Comparison of ENCODE assay signal across 8 cellular contexts in genomic region chr10:132337019-132337418, GRCh38. TPM values are rescaled to one million over a fixed set of nuclear protein-coding genes. Genes with fewer than 3 reads are reported as not detected.
DNase-seq lines count a peak whose midpoint lies in the region; ATAC-seq, FAIRE-seq and TF ChIP-seq lines count a peak whose summit lies in the region.

No MANE protein-coding gene starts in this region.

- peak overlapping the region in 1 of 3 donors; percentile 24 for H3K9ac ChIP-seq in skeletal muscle tissue (ENCODE audit: low read depth in 1 of 3, low read length in 3 of 3)

- H3K27ac ChIP-seq in skeletal muscle tissue (ENCODE audit: low read depth, low read length) = no peak overlapping the region

- H3K36me3 ChIP-seq in skeletal muscle tissue (ENCODE audit: control insufficient read depth in 3 of 3, insufficient read depth in 3 of 3, low read length in 3 of 3) = peaks cover 2 to 10% (median 5%) of the 10 kb centered on the region in 3 donors
- no peaks in the 10 kb centered on the region for H3K36me3 ChIP-seq in BE2C

- peak; percentile 23 for TF ChIP-seq POLR2A in GM19099 (IDR thresholded peaks at IDR 0.05; ENCODE audit: extremely low read depth, insufficient read length, low read depth)

- H3K9me3 ChIP-seq in T-helper 17 cell (ENCODE audit: control insufficient read depth, low read length, poor library complexity, severe bottlenecking) (no peaks in the 10 kb centered on the region), skeletal muscle tissue (ENCODE audit: control insufficient read depth in 3 of 3, low read length in 3 of 3) (no peaks in the 10 kb centered on the region), BE2C (no peaks in the 10 kb centered on the region)

- peak overlapping the region; percentile 92 for H3K4me3 Mint-ChIP-seq in T-helper 17 cell

- H3K27ac Mint-ChIP-seq in T-helper 17 cell = peak overlapping the region; percentile 77

- no peaks in the 10 kb centered on the region for H3K27me3 Mint-ChIP-seq in T-helper 17 cell

- H3K4me1 ChIP-seq in skeletal muscle tissue (ENCODE audit: control insufficient read depth in 3 of 3, insufficient read depth in 3 of 3, low read length in 3 of 3) (peaks cover 9 to 15% (median 9%) of the 10 kb centered on the region in 3 donors), BE2C (no peaks in the 10 kb centered on the region)

- H3K4me1 Mint-ChIP-seq in T-helper 17 cell = peaks cover 20% of the 10 kb centered on the region

- H3K4me3 ChIP-seq in skeletal muscle tissue (ENCODE audit: low read length in 3 of 3) = peak overlapping the region; percentile 15 to 65 (median 46)
- H3K4me3 ChIP-seq in BE2C (ENCODE audit: low read depth, low read length) = no peak overlapping the region

- ATAC-seq in T-helper 17 cell (no peak), GM21515 (IDR thresholded peaks at IDR 0.05; ENCODE audit: unreplicated experiment) (no peak), HG02970 (IDR thresholded peaks at IDR 0.05; ENCODE audit: low FRiP score, unreplicated experiment) (no peak)

- no peaks in the 10 kb centered on the region for H3K27me3 ChIP-seq in skeletal muscle tissue (ENCODE audit: control insufficient read depth in 3 of 3, insufficient read depth in 3 of 3, low read length in 3 of 3)
- H3K27me3 ChIP-seq in BE2C = no peaks in the 10 kb centered on the region

- peaks cover 2% of the 10 kb centered on the region for H3K36me3 Mint-ChIP-seq in T-helper 17 cell (ENCODE audit: low read depth)

- FAIRE-seq in D721Med (lab: Jason Lieb, UNC) = no peak

- DNase-seq in T-helper 17 cell = no peak
- peak; percentile 35 for DNase-seq in fibroblast of peridontal ligament (ENCODE audit: extremely low read depth)
- no peak for DNase-seq in D721Med (ENCODE audit: insufficient read length, low spot score)
- no peak for DNase-seq in BE2C

- TF ChIP-seq CTCF in D721Med (IDR thresholded peaks at IDR 0.05; ENCODE audit: insufficient read depth, missing control alignments) (no peak), BE2C (IDR thresholded peaks at IDR 0.05; ENCODE audit: low read depth, low read length) (no peak)

RNA-seq across cellular contexts. Expression of gene LRRC27, which starts 5.0 kb away (rescaled TPM):
- total RNA-seq in T-helper 17 cell (1 to 10 TPM; 3.5 to 7.6 TPM), skeletal muscle tissue (2.6 TPM)
- polyA plus RNA-seq in BE2C (2012; ENCODE audit: insufficient read depth, insufficient read length, low read depth) = 5.0 TPM

RNA-seq across cellular contexts. Expression of gene STK32C, which starts 29.3 kb away (rescaled TPM):
- total RNA-seq in T-helper 17 cell (1 to 10 TPM; 7.1 to 8.4 TPM), skeletal muscle tissue (8.4 TPM)
- 18.2 TPM for polyA plus RNA-seq in BE2C (2012; ENCODE audit: insufficient read depth, insufficient read length, low read depth)

RNA-seq across cellular contexts. Expression of gene PWWP2B, which starts 60.0 kb away (rescaled TPM):
- total RNA-seq in T-helper 17 cell (10 to 100 TPM; 15.7 to 16.7 TPM), skeletal muscle tissue (11.0 TPM)
- polyA plus RNA-seq in BE2C (2012; ENCODE audit: insufficient read depth, insufficient read length, low read depth) = 52.5 TPM
